In genomic region chr14:24439830-24440605, GRCh38 we compare ENCODE assay signal across 16 cellular contexts. TPM values are rescaled to one million over a fixed set of nuclear protein-coding genes. Genes with fewer than 3 reads are reported as not detected.
DNase-seq lines count a peak whose midpoint lies in the region; ATAC-seq, FAIRE-seq and TF ChIP-seq lines count a peak whose summit lies in the region.
"Had no signal": no experiment of that assay in that cellular context is flagged by ENCODE, and none has a peak within 500 bp of the region (broad histone marks: within the 10 kb centered on the region; RNA-seq: fewer than 3 reads in every experiment).

No MANE protein-coding gene starts in this region.

- no peak for ATAC-seq in GM12878
- no peak for ATAC-seq in HG03521 (IDR thresholded peaks at IDR 0.05; ENCODE audit: unreplicated experiment)
- ATAC-seq: activated T-cell treated with anti-CD3 and anti-CD28 coated beads, Interleukin-2, amount 50 U/mL, for 4 hours; Right ventricle myocardium inferior had no signal

- H3K9me2 ChIP-seq in neural cell (ENCODE audit: insufficient read depth, low read length) = no peaks in the 10 kb centered on the region

- peak; percentile 44 for TF ChIP-seq POLR2A in GM19193 (IDR thresholded peaks at IDR 0.05; ENCODE audit: extremely low read depth, insufficient read depth, insufficient read length)
- no peak; the same call in 1 of the 2 replicates for TF ChIP-seq POLR2A in GM12878 (IDR thresholded peaks at IDR 0.05; ENCODE audit: low read depth, low read length)

- H3K27ac ChIP-seq in GM12878 (ENCODE audit: control insufficient read depth, insufficient read depth) = no peak overlapping the region
- no peak overlapping the region for H3K27ac ChIP-seq in neural cell (ENCODE audit: low read length)

- no peak for FAIRE-seq in GM12878 (lab: Jason Lieb, UNC)
- FAIRE-seq: H1, small intestine had no signal

- SMC1A ChIA-PET in GM12878 (lab: Charles Lee; ENCODE audit: uncharacterized antibody, unreplicated experiment) = interaction anchor here (2.2 to 3.3 kb wide), 2 partner anchors 10 to 108 kb away, joined by 5 to 17 read pairs; partner anchors contain the start of genes CBLN3 and KHNYN

- WGBS in GM12878 (ENCODE audit: insufficient coverage, insufficient replicate concordance, low lambda C conversion rate, missing lambda C conversion rate) = 92% methylated on average over 15 of the region's 15 CpGs

- in situ Hi-C loops in GM12878 (cut with MboI) = loop anchor here (5.0 to 10.0 kb wide), 2 partner anchors 198 to 1135 kb away; partner anchors contain the start of genes BCL2L2, PPP1R3E and TINF2

- POLR2A ChIA-PET in GM12878 (lab: Charles Lee) = interaction anchor here (2.4 to 4.5 kb wide), 2 partner anchors 9 to 75 kb away, joined by 6 to 38 read pairs; partner anchors contain the start of genes CBLN3 and KHNYN

- H3K4me2 ChIP-seq in GM12878 (ENCODE audit: control insufficient read depth, insufficient read depth) = no peak overlapping the region
- no peak overlapping the region for H3K4me2 ChIP-seq in neural cell (ENCODE audit: low read length)

- H3K9me3 ChIP-seq in GM12878 (replicated peaks; ENCODE audit: control insufficient read depth, insufficient read depth, low read length) (no peaks in the 10 kb centered on the region), neural cell (ENCODE audit: low read length) (no peaks in the 10 kb centered on the region)

- H3K79me2 ChIP-seq in GM12878 (ENCODE audit: control insufficient read depth, insufficient read depth, low read length) = peaks cover 19% of the 10 kb centered on the region
- H3K79me2 ChIP-seq in neural cell (replicated peaks; ENCODE audit: insufficient read depth, low read length) = peaks cover 6% of the 10 kb centered on the region

- H3F3A ChIP-seq in neural cell (ENCODE audit: insufficient read depth, low read length, poor library complexity, severe bottlenecking) = no peaks in the 10 kb centered on the region

- no peak overlapping the region for H3K9ac ChIP-seq in GM12878 (ENCODE audit: control insufficient read depth, insufficient read depth, low read length)
- H3K9ac ChIP-seq in neural cell (ENCODE audit: low read length) = no peak overlapping the region

- no TSS peak for BruUV-seq in GM12878 (replicated peaks; lab: Mats Ljungman, UMichigan)

- no peaks in the 10 kb centered on the region for H3K27me3 Mint-ChIP-seq in T-helper 2 cell treated with Interferon-gamma antibody and Interleukin-4, amounts not matched to agents 5 μg/mL and 100 μg/mL, for 36 hours (ENCODE audit: low read depth)

- intact Hi-C loops in GM12878 (cut with micrococcal nuclease; ENCODE audit: unreplicated experiment) = no loop called here

- no peaks in the 10 kb centered on the region for H4K20me1 ChIP-seq in GM12878 (ENCODE audit: control insufficient read depth, insufficient read depth)
- no peaks in the 10 kb centered on the region for H4K20me1 ChIP-seq in neural cell (ENCODE audit: insufficient read depth)

- no peak for TF ChIP-seq CTCF in GM12878 (IDR thresholded peaks at IDR 0.05 in 2 of 3, conservative IDR thresholded peaks at IDR 0.05 in 1 of 3; ENCODE audit: control insufficient read depth in 2 of 3, extremely low read depth in 1 of 3, insufficient read depth in 1 of 3, low read depth in 3 of 3, low read length in 3 of 3)
- no peak for TF ChIP-seq CTCF in neural cell (IDR thresholded peaks at IDR 0.05; ENCODE audit: poor library complexity, severe bottlenecking)

- H3K27me3 ChIP-seq in GM12878 (replicated peaks in 1 of 2; ENCODE audit: control insufficient read depth in 2 of 2, insufficient read depth in 2 of 2, low read length in 1 of 2) = no peaks in the 10 kb centered on the region
- H3K27me3 ChIP-seq in neural cell (ENCODE audit: insufficient read depth, low read depth, low read length) = no peaks in the 10 kb centered on the region

- peaks cover 9 to 24% of the 10 kb centered on the region in 2 experiments for H3K36me3 ChIP-seq in GM12878 (ENCODE audit: control insufficient read depth in 2 of 2, insufficient read depth in 2 of 2, low read length in 1 of 2)
- H3K36me3 ChIP-seq in neural cell (ENCODE audit: insufficient read depth, low read length) = peaks cover 5% of the 10 kb centered on the region

- H3K4me3 Mint-ChIP-seq in T-helper 2 cell treated with Interferon-gamma antibody and Interleukin-4, amounts not matched to agents 5 μg/mL and 100 μg/mL, for 36 hours = peak overlapping the region; percentile 3

- RAD21 ChIA-PET in GM12878 (lab: Charles Lee; ENCODE audit: unreplicated experiment) = interaction anchor here (2.7 kb wide), 1 partner anchor 107 kb away, joined by 6 read pairs; no protein-coding TSS in a partner anchor

- CTCF ChIA-PET in GM12878 (lab: Yijun Ruan, JAX) = interaction anchor here (11.4 kb wide), 1 partner anchor 105 kb away, joined by 220 read pairs; the partner anchor contains the start of genes ADCY4 and RIPK3

- H3K4me1 ChIP-seq in GM12878 (ENCODE audit: control insufficient read depth, insufficient read depth, low read length) = peaks cover 14% of the 10 kb centered on the region

- H3K9me3 Mint-ChIP-seq in T-helper 2 cell treated with Interferon-gamma antibody and Interleukin-4, amounts not matched to agents 5 μg/mL and 100 μg/mL, for 36 hours = no peaks in the 10 kb centered on the region
- H3K9me3 Mint-ChIP-seq: activated T-cell treated with anti-CD3 and anti-CD28 coated beads, Interleukin-2, amount 50 U/mL, for 4 hours had no signal

- TF ChIP-seq EP300 in GM12878 (IDR thresholded peaks at IDR 0.05; ENCODE audit: borderline replicate concordance in 1 of 2, control insufficient read depth in 1 of 2, low read depth in 2 of 2, low read length in 2 of 2) = no peak
- no peak for TF ChIP-seq EP300 in neural cell (conservative IDR thresholded peaks at IDR 0.05; ENCODE audit: poor library complexity, severe bottlenecking)

- no peak for DNase-seq in T-helper 2 cell treated with Interferon-gamma antibody and Interleukin-4, amounts not matched to agents 5 μg/mL and 100 μg/mL, for 36 hours (ENCODE audit: low spot score)
- DNase-seq in T-helper 2 cell (no peak), GM12878 (ENCODE audit: low read depth, low spot score) (no peak), COLO829 (ENCODE audit: low spot score) (no peak), KG1 (lab: John Stamatoyannopoulos, UW) (no peak)
- DNase-seq: activated T-cell treated with anti-CD3 and anti-CD28 coated beads, Interleukin-2, amount 50 U/mL, for 4 hours; NCI-H1048; NCI-H510A treated with DMSO at 0.1 percent for 48 hours; small intestine; trophoblast cell had no signal

- TF ChIP-seq RAD21 in GM12878 (IDR thresholded peaks at IDR 0.05; ENCODE audit: insufficient read depth, low read depth, low read length) = no peak
- TF ChIP-seq RAD21 in neural cell (conservative IDR thresholded peaks at IDR 0.05) = no peak

- H2AFZ ChIP-seq in GM12878 (ENCODE audit: control insufficient read depth, low read depth, low read length) = no peak overlapping the region
- no peak overlapping the region for H2AFZ ChIP-seq in neural cell (ENCODE audit: low read depth, low read length)

- peak overlapping the region; percentile 37 for H3K27ac Mint-ChIP-seq in T-helper 2 cell treated with Interferon-gamma antibody and Interleukin-4, amounts not matched to agents 5 μg/mL and 100 μg/mL, for 36 hours

- peaks cover 54% of the 10 kb centered on the region for H3K4me1 Mint-ChIP-seq in T-helper 2 cell treated with Interferon-gamma antibody and Interleukin-4, amounts not matched to agents 5 μg/mL and 100 μg/mL, for 36 hours (ENCODE audit: low read depth)

- peaks cover 60% of the 10 kb centered on the region for H3K36me3 Mint-ChIP-seq in T-helper 2 cell treated with Interferon-gamma antibody and Interleukin-4, amounts not matched to agents 5 μg/mL and 100 μg/mL, for 36 hours (ENCODE audit: low read depth)

- no peak overlapping the region for H3K4me3 ChIP-seq in GM12878
- H3K4me3 ChIP-seq in neural cell (ENCODE audit: low read length) = peak overlapping the region; percentile 70

RNA-seq across cellular contexts. Expression of gene SDR39U1, which starts 2.6 kb away (rescaled TPM):
- 33.8 and 37.9 TPM in 2 replicates for total RNA-seq in GM12878 (2013; cell fraction: nucleolus; rRNA removed)
- total RNA-seq in GM12878 (2014; rRNA removed) (31.7 and 32.7 TPM in 2 replicates), GM12878 (2014; rRNA removed; fragmentation: Illumina TruSeq; extraction: Trizol) (22.4 and 23.3 TPM in 2 replicates), GM12878 (2021) (55.1 and 64.1 TPM in 2 replicates)
- polyA plus RNA-seq in GM12878 (2011; ENCODE audit: low read depth) = 36.4 TPM
- polyA plus RNA-seq in GM12878 (2011; rRNA removed) (33.5 and 44.3 TPM in 2 replicates), GM12878 (2014; fragmentation: Illumina TruSeq; extraction: Trizol) (27.3 and 40.1 TPM in 2 replicates), GM12878 (2014; fragmentation: Nextera tagmentation; extraction: Ambion mirVana) (10 to 100 TPM; 14.0 to 26.4 TPM), GM12878 (2014; rRNA removed) (85.2 and 88.9 TPM in 2 replicates), GM12878 (2016; fragmentation: Nextera tagmentation; extraction: Ambion mirVana) (10 to 100 TPM; 83.7 to 89.3 TPM), neural cell (142 and 173 TPM in 2 replicates)
- 69.4 and 81.6 TPM in 2 replicates for polyA plus RNA-seq in GM12878 (2011; cell fraction: cytosol; rRNA removed)
- 218 and 255 TPM in 2 replicates for polyA plus RNA-seq in GM12878 (2011; cell fraction: nucleus; rRNA removed)
- 62.1 and 65.9 TPM in 2 replicates for polyA plus RNA-seq in GM12878 (2012)
- polyA minus RNA-seq in GM12878 (2011; rRNA and poly(A)+ RNA removed) = 16.8 and 20.7 TPM in 2 replicates
- 10.0 and 10.3 TPM in 2 replicates for polyA minus RNA-seq in GM12878 (2011; cell fraction: cytosol; rRNA and poly(A)+ RNA removed)
- 37.4 and 48.4 TPM in 2 replicates for polyA minus RNA-seq in GM12878 (2011; cell fraction: nucleus; rRNA and poly(A)+ RNA removed)
- polyA minus RNA-seq in neural cell = 47.0 and 53.6 TPM in 2 replicates

RNA-seq across cellular contexts. Expression of gene KHNYN, which starts 10.3 kb away (rescaled TPM):
- total RNA-seq in GM12878 (2013; cell fraction: nucleolus; rRNA removed) = 83.0 and 93.4 TPM in 2 replicates
- 34.7 and 36.7 TPM in 2 replicates for total RNA-seq in GM12878 (2014; rRNA removed)
- 20.8 and 21.0 TPM in 2 replicates for total RNA-seq in GM12878 (2014; rRNA removed; fragmentation: Illumina TruSeq; extraction: Trizol)
- total RNA-seq in GM12878 (2021) = 33.9 and 34.0 TPM in 2 replicates
- 16.9 TPM for polyA plus RNA-seq in GM12878 (2011; ENCODE audit: low read depth)
- polyA plus RNA-seq in GM12878 (2011; rRNA removed) = 19.8 and 22.2 TPM in 2 replicates
- polyA plus RNA-seq in GM12878 (2011; cell fraction: cytosol; rRNA removed) = 15.6 and 15.9 TPM in 2 replicates
- 69.9 and 72.3 TPM in 2 replicates for polyA plus RNA-seq in GM12878 (2011; cell fraction: nucleus; rRNA removed)
- polyA plus RNA-seq in GM12878 (2012) = 25.4 and 28.4 TPM in 2 replicates
- polyA plus RNA-seq in GM12878 (2014; fragmentation: Illumina TruSeq; extraction: Trizol) = 22.9 and 23.2 TPM in 2 replicates
- polyA plus RNA-seq in GM12878 (2014; fragmentation: Nextera tagmentation; extraction: Ambion mirVana) = 1 to 10 TPM; 1.4 to 3.6 TPM
- polyA plus RNA-seq in GM12878 (2014; rRNA removed) = 28.4 and 29.2 TPM in 2 replicates
- 10 to 100 TPM; 12.8 to 12.9 TPM for polyA plus RNA-seq in GM12878 (2016; fragmentation: Nextera tagmentation; extraction: Ambion mirVana)
- polyA minus RNA-seq in GM12878 (2011; rRNA and poly(A)+ RNA removed) = 27.0 and 38.9 TPM in 2 replicates
- polyA minus RNA-seq in GM12878 (2011; cell fraction: cytosol; rRNA and poly(A)+ RNA removed) = 7.2 and 9.4 TPM in 2 replicates
- polyA minus RNA-seq in GM12878 (2011; cell fraction: nucleus; rRNA and poly(A)+ RNA removed) = 48.1 and 61.9 TPM in 2 replicates
- 0.53 and 0.92 TPM in 2 replicates for polyA plus RNA-seq in neural cell
- polyA minus RNA-seq in neural cell = 0.73 and 1.0 TPM in 2 replicates

RNA-seq across cellular contexts. Expression of gene CBLN3, which starts 10.6 kb away (rescaled TPM):
- total RNA-seq in GM12878 (2013; cell fraction: nucleolus; rRNA removed) = 10.1 and 12.8 TPM in 2 replicates
- 0.51 and 0.71 TPM in 2 replicates for total RNA-seq in GM12878 (2014; rRNA removed)
- 1.1 and 1.3 TPM in 2 replicates for total RNA-seq in GM12878 (2014; rRNA removed; fragmentation: Illumina TruSeq; extraction: Trizol)
- 2.8 and 3.8 TPM in 2 replicates for total RNA-seq in GM12878 (2021)
- polyA plus RNA-seq in GM12878 (2011; ENCODE audit: low read depth) = 1.5 TPM
- 4.6 and 4.9 TPM in 2 replicates for polyA plus RNA-seq in GM12878 (2011; rRNA removed)
- 4.7 and 5.2 TPM in 2 replicates for polyA plus RNA-seq in GM12878 (2011; cell fraction: cytosol; rRNA removed)
- 39.3 and 41.5 TPM in 2 replicates for polyA plus RNA-seq in GM12878 (2011; cell fraction: nucleus; rRNA removed)
- 4.2 and 4.3 TPM in 2 replicates for polyA plus RNA-seq in GM12878 (2012)
- polyA plus RNA-seq in GM12878 (2014; fragmentation: Illumina TruSeq; extraction: Trizol) = 1.3 and 1.8 TPM in 2 replicates
- polyA plus RNA-seq in GM12878 (2014; fragmentation: Nextera tagmentation; extraction: Ambion mirVana) = under 1 TPM; 0.16 to 0.35 TPM
- polyA plus RNA-seq in GM12878 (2014; rRNA removed) = 2.5 and 2.9 TPM in 2 replicates
- 1 to 10 TPM in 1 of 2 experiments, under 1 TPM in 1; 0.37 to 1.4 TPM for polyA plus RNA-seq in GM12878 (2016; fragmentation: Nextera tagmentation; extraction: Ambion mirVana)
- polyA minus RNA-seq in GM12878 (2011; rRNA and poly(A)+ RNA removed) = 2.3 and 2.5 TPM in 2 replicates
- 0.52 and 1.9 TPM in 2 replicates for polyA minus RNA-seq in GM12878 (2011; cell fraction: cytosol; rRNA and poly(A)+ RNA removed)
- polyA minus RNA-seq in GM12878 (2011; cell fraction: nucleus; rRNA and poly(A)+ RNA removed) = 4.2 and 4.7 TPM in 2 replicates
- polyA plus RNA-seq in neural cell = not detected in 2 replicates
- polyA minus RNA-seq in neural cell = not detected in 2 replicates
- total RNA-seq: A172 had no signal

RNA-seq across cellular contexts. Expression of gene NYNRIN, which starts 41.2 kb away (rescaled TPM):
- 0.06 TPM in 1 of 2 replicates, not detected in the other for total RNA-seq in GM12878 (2013; cell fraction: nucleolus; rRNA removed)
- total RNA-seq in GM12878 (2014; rRNA removed) (not detected in 2 replicates), GM12878 (2014; rRNA removed; fragmentation: Illumina TruSeq; extraction: Trizol) (not detected in 2 replicates), GM12878 (2021) (0.05 and 0.15 TPM in 2 replicates)
- polyA plus RNA-seq in GM12878 (2011; ENCODE audit: low read depth) = not detected
- polyA plus RNA-seq in GM12878 (2011; rRNA removed) (0.01 TPM in 1 of 2 replicates, not detected in the other), GM12878 (2014; fragmentation: Illumina TruSeq; extraction: Trizol) (under 0.01 TPM in 1 of 2 replicates, not detected in the other), GM12878 (2014; fragmentation: Nextera tagmentation; extraction: Ambion mirVana) (not detected), GM12878 (2014; rRNA removed) (0.01 and 0.05 TPM in 2 replicates), GM12878 (2016; fragmentation: Nextera tagmentation; extraction: Ambion mirVana) (under 1 TPM in 1 of 2 experiments, not detected in 1; 0.01 TPM), neural cell (5.7 and 9.1 TPM in 2 replicates)
- 0.01 TPM in 1 of 2 replicates, not detected in the other for polyA plus RNA-seq in GM12878 (2011; cell fraction: cytosol; rRNA removed)
- polyA plus RNA-seq in GM12878 (2011; cell fraction: nucleus; rRNA removed) = 0.01 and 0.03 TPM in 2 replicates
- polyA plus RNA-seq in GM12878 (2012) = 0.04 and 0.18 TPM in 2 replicates
- polyA minus RNA-seq in GM12878 (2011; rRNA and poly(A)+ RNA removed) = 0.05 and 0.07 TPM in 2 replicates
- not detected in 2 replicates for polyA minus RNA-seq in GM12878 (2011; cell fraction: cytosol; rRNA and poly(A)+ RNA removed)
- polyA minus RNA-seq in GM12878 (2011; cell fraction: nucleus; rRNA and poly(A)+ RNA removed) = under 0.01 TPM in 1 of 2 replicates, not detected in the other
- polyA minus RNA-seq in neural cell = 17.2 and 18.0 TPM in 2 replicates
